Comparison of ENCODE assay signal across 20 cellular contexts in the genomic region with DNA sequence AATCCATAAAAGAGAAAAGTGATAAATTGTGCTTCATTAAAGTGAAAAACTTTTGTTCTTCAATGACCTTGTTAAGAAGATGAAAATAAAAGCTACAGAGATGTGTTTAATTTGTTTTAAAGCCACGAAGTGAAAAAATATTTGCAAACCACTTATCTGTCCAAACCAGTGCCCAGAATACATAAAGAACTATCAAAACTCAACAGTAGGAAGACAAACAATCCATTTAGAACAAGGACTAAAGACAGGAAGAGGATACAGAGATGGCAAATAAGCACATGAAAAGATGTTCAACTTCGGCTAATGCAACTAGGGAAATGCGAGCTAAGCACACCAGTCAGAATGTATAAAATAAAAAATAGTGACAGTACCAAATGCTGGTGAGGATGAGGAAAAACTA. TPM values are rescaled to one million over a fixed set of nuclear protein-coding genes. Genes with fewer than 3 reads are reported as not detected.
DNase-seq lines count a peak whose midpoint lies in the region; ATAC-seq, FAIRE-seq and TF ChIP-seq lines count a peak whose summit lies in the region.
"Had no signal": no experiment of that assay in that cellular context is flagged by ENCODE, and none has a peak within 500 bp of the region (broad histone marks: within the 10 kb centered on the region; RNA-seq: fewer than 3 reads in every experiment).

No MANE protein-coding gene starts in this region.

- no peak overlapping the region for H3K27ac ChIP-seq in HepG2 (ENCODE audit: extremely low read length, insufficient read depth, low read length)
- H3K27ac ChIP-seq in right lobe of liver, result no peak overlapping the region
- H3K27ac ChIP-seq in VCaP, result peak overlapping the region; percentile 29; the same call in 1 of the 2 replicates
- H3K27ac ChIP-seq: C4-2B had no signal

- no peak for TF ChIP-seq RAD21 in HepG2 (CRISPR knock-in tag; IDR thresholded peaks at IDR 0.05)

- H4K20me1 ChIP-seq in HepG2 (ENCODE audit: insufficient read depth, low read length), result no peaks in the 10 kb centered on the region

- H3K4me1 ChIP-seq in HepG2 (ENCODE audit: insufficient read depth, low read length), result peaks cover 14% of the 10 kb centered on the region
- no peaks in the 10 kb centered on the region for H3K4me1 ChIP-seq in right lobe of liver
- H3K4me1 ChIP-seq: BE2C had no signal

- BruUV-seq in HepG2 (replicated peaks; lab: Mats Ljungman, UMichigan), result no TSS peak

- DNase-seq in HepG2 (ENCODE audit: low spot score) (peak; percentile 42), right lobe of liver (no peak), NCI-H345 treated with DMSO at 0.1 percent for 48 hours (lab: John Stamatoyannopoulos, UW; ENCODE audit: unreplicated experiment) (peak; percentile 65), H54 (ENCODE audit: insufficient read length, low spot score) (no peak), pons (ENCODE audit: low spot score) (no peak)
- DNase-seq: BE2C; CD4-positive, alpha-beta memory T cell; DMS79; GOT3; HCEC 1CT; HFFc6 had no signal

- H3K79me2 ChIP-seq in HepG2 (ENCODE audit: insufficient read depth, low read length), result no peaks in the 10 kb centered on the region

- under 1% methylated on average over 3 of the region's 3 CpGs for WGBS in HepG2 (ENCODE audit: low lambda C conversion rate)
- 57% methylated on average over 3 of the region's 3 CpGs for WGBS in right lobe of liver (ENCODE audit: insufficient coverage, low coverage, low lambda C conversion rate, missing lambda C conversion rate)

- no peak for ATAC-seq in HepG2
- no peak for ATAC-seq in right lobe of liver
- no peak for ATAC-seq in GM19395 (IDR thresholded peaks at IDR 0.05; ENCODE audit: unreplicated experiment)
- ATAC-seq: GM12878 had no signal

- FAIRE-seq in HepG2 (lab: Jason Lieb, UNC), result no peak
- no peak for FAIRE-seq in H54 (lab: Jason Lieb, UNC)
- FAIRE-seq: A204.1, D721Med, GM12878, HTR-8/SVneo had no signal

- in situ Hi-C loops in HepG2 (cut with HindIII; ENCODE audit: extremely low pct_ligation_motif_present, low pct_unique_long_range_greater_than_20kb), result no loop called here

- H3K4me2 ChIP-seq in HepG2 (ENCODE audit: low read depth, low read length), result no peak overlapping the region

- H3K4me3 ChIP-seq in HepG2 (replicated peaks in 1 of 3; ENCODE audit: insufficient read depth in 1 of 3, low read depth in 2 of 3, low read length in 3 of 3) (no peak overlapping the region), right lobe of liver (no peak overlapping the region)
- H3K4me3 ChIP-seq: GM12878 had no signal

- TF ChIP-seq CTCF in HepG2 (CRISPR knock-in tag; IDR thresholded peaks at IDR 0.05) (no peak), right lobe of liver (IDR thresholded peaks at IDR 0.05) (no peak), VCaP (conservative IDR thresholded peaks at IDR 0.05) (no peak)

- no peaks in the 10 kb centered on the region for H3K36me3 ChIP-seq in HepG2 (replicated peaks in 1 of 2; ENCODE audit: control insufficient read depth in 1 of 2, insufficient read depth in 2 of 2, low read length in 2 of 2)
- H3K36me3 ChIP-seq in right lobe of liver, result no peaks in the 10 kb centered on the region
- H3K36me3 ChIP-seq: BE2C had no signal

- CTCF ChIA-PET in HepG2 (lab: Yijun Ruan, JAX; ENCODE audit: low intra/inter-chr PET ratio, low total read pairs), result no interaction called here

- H3K9me3 ChIP-seq in HepG2 (ENCODE audit: low read length) (no peaks in the 10 kb centered on the region), right lobe of liver (no peaks in the 10 kb centered on the region)
- H3K9me3 ChIP-seq: BE2C had no signal

- no peak for TF ChIP-seq POLR2A in HepG2 (IDR thresholded peaks at IDR 0.05; ENCODE audit: insufficient read depth in 1 of 2, low read depth in 2 of 2, low read length in 2 of 2)
- no peak for TF ChIP-seq POLR2A in right lobe of liver (IDR thresholded peaks at IDR 0.05)
- TF ChIP-seq POLR2A in H54 (IDR thresholded peaks at IDR 0.05; ENCODE audit: low read depth, low read length), result no peak

- H3K27me3 ChIP-seq in HepG2 (ENCODE audit: control insufficient read depth in 1 of 2, insufficient read depth in 2 of 2, low read length in 2 of 2) (peaks cover 0 to 9% of the 10 kb centered on the region in 2 experiments; a peak in 1 of 5 replicates), right lobe of liver (no peaks in the 10 kb centered on the region)

- H2AFZ ChIP-seq in HepG2 (ENCODE audit: low read length), result no peak overlapping the region

- TF ChIP-seq EP300 in HepG2 (IDR thresholded peaks at IDR 0.05; ENCODE audit: low read depth in 2 of 2, low read length in 2 of 2), result 0 out of 4 replicates have a peak, but pooled peaks of 1 of the 2 experiments have one; percentile 26
- TF ChIP-seq EP300 in HepG2 (CRISPR knock-in tag; IDR thresholded peaks at IDR 0.05; ENCODE audit: borderline replicate concordance), result no peak

- intact Hi-C loops in HepG2 (cut with micrococcal nuclease; ENCODE audit: unreplicated experiment) (no loop called here), right lobe of liver (cut with DNase I) (no loop called here)

- no peak overlapping the region for H3K9ac ChIP-seq in HepG2 (ENCODE audit: insufficient read depth, low read depth, low read length)

- POLR2A ChIA-PET in HepG2 (lab: Yijun Ruan, JAX), result no interaction called here

RNA-seq across cellular contexts. Expression of a gene that starts 15.0 kb away (rescaled TPM):
- total RNA-seq in HepG2 (2016; rRNA removed; fragmentation: Illumina TruSeq; extraction: Trizol) (not detected in 2 replicates), right lobe of liver (not detected)
- total RNA-seq in HepG2 (2016; cell fraction: cytosol; rRNA removed; fragmentation: Illumina TruSeq; extraction: Trizol; ENCODE audit: low read depth), result not detected in 2 replicates
- not detected in 2 replicates for total RNA-seq in HepG2 (2016; cell fraction: insoluble cytoplasmic fraction; rRNA removed; fragmentation: Illumina TruSeq; extraction: Trizol)
- total RNA-seq in HepG2 (2016; cell fraction: membrane; rRNA removed; fragmentation: Illumina TruSeq; extraction: Trizol), result not detected in 2 replicates
- not detected in 2 replicates for total RNA-seq in HepG2 (2016; cell fraction: nucleus; rRNA removed; fragmentation: Illumina TruSeq; extraction: Trizol)
- polyA plus RNA-seq in HepG2 (2011; rRNA removed), result not detected in 2 replicates
- not detected in 2 replicates for polyA plus RNA-seq in HepG2 (2011; cell fraction: cytosol; rRNA removed)
- not detected in 2 replicates for polyA plus RNA-seq in HepG2 (2011; cell fraction: nucleus; rRNA removed)
- polyA plus RNA-seq in HepG2 (2012), result not detected in 2 replicates
- polyA plus RNA-seq in HepG2 (2016; cell fraction: cytosol; fragmentation: Illumina TruSeq; extraction: Trizol; ENCODE audit: low read depth), result not detected in 2 replicates
- polyA plus RNA-seq in HepG2 (2016; cell fraction: insoluble cytoplasmic fraction; fragmentation: Illumina TruSeq; extraction: Trizol; ENCODE audit: low read depth), result not detected in 2 replicates
- polyA plus RNA-seq in HepG2 (2016; cell fraction: membrane; fragmentation: Illumina TruSeq; extraction: Trizol; ENCODE audit: low read depth), result not detected in 2 replicates
- polyA plus RNA-seq in HepG2 (2016; cell fraction: nucleus; fragmentation: Illumina TruSeq; extraction: Trizol; ENCODE audit: insufficient read depth, low read depth), result not detected in 2 replicates
- not detected in 2 replicates for polyA minus RNA-seq in HepG2 (2011; rRNA and poly(A)+ RNA removed; ENCODE audit: low replicate concordance)
- not detected in 2 replicates for polyA minus RNA-seq in HepG2 (2011; cell fraction: cytosol; rRNA and poly(A)+ RNA removed)
- not detected in 2 replicates for polyA minus RNA-seq in HepG2 (2011; cell fraction: nucleus; rRNA and poly(A)+ RNA removed)
- total RNA-seq: G401, GM12878, HFFc6 had no signal
- polyA plus RNA-seq: AG04450; CD4-positive, alpha-beta memory T cell had no signal

RNA-seq across cellular contexts. Expression of a gene that starts 24.4 kb away (rescaled TPM):
- total RNA-seq in HepG2 (2016; rRNA removed; fragmentation: Illumina TruSeq; extraction: Trizol) (0.18 TPM in 1 of 2 replicates, not detected in the other), right lobe of liver (10 to 100 TPM; 21.8 to 40.0 (median 30.0) TPM)
- not detected in 2 replicates for total RNA-seq in HepG2 (2016; cell fraction: cytosol; rRNA removed; fragmentation: Illumina TruSeq; extraction: Trizol; ENCODE audit: low read depth)
- 0.19 TPM in 1 of 2 replicates, not detected in the other for total RNA-seq in HepG2 (2016; cell fraction: insoluble cytoplasmic fraction; rRNA removed; fragmentation: Illumina TruSeq; extraction: Trizol)
- total RNA-seq in HepG2 (2016; cell fraction: membrane; rRNA removed; fragmentation: Illumina TruSeq; extraction: Trizol), result 0.07 TPM in 1 of 2 replicates, not detected in the other
- total RNA-seq in HepG2 (2016; cell fraction: nucleus; rRNA removed; fragmentation: Illumina TruSeq; extraction: Trizol), result 0.16 TPM in 1 of 2 replicates, not detected in the other
- polyA plus RNA-seq in HepG2 (2011; rRNA removed), result 0.08 and 0.15 TPM in 2 replicates
- 0.09 and 0.15 TPM in 2 replicates for polyA plus RNA-seq in HepG2 (2011; cell fraction: cytosol; rRNA removed)
- polyA plus RNA-seq in HepG2 (2011; cell fraction: nucleus; rRNA removed), result not detected in 2 replicates
- polyA plus RNA-seq in HepG2 (2012), result 0.08 and 0.20 TPM in 2 replicates
- polyA plus RNA-seq in HepG2 (2016; cell fraction: cytosol; fragmentation: Illumina TruSeq; extraction: Trizol; ENCODE audit: low read depth), result 0.09 TPM in 1 of 2 replicates, not detected in the other
- polyA plus RNA-seq in HepG2 (2016; cell fraction: insoluble cytoplasmic fraction; fragmentation: Illumina TruSeq; extraction: Trizol; ENCODE audit: low read depth), result 0.13 and 0.16 TPM in 2 replicates
- polyA plus RNA-seq in HepG2 (2016; cell fraction: membrane; fragmentation: Illumina TruSeq; extraction: Trizol; ENCODE audit: low read depth), result 0.12 and 0.13 TPM in 2 replicates
- 0.21 and 0.39 TPM in 2 replicates for polyA plus RNA-seq in HepG2 (2016; cell fraction: nucleus; fragmentation: Illumina TruSeq; extraction: Trizol; ENCODE audit: insufficient read depth, low read depth)
- polyA minus RNA-seq in HepG2 (2011; rRNA and poly(A)+ RNA removed; ENCODE audit: low replicate concordance), result 0.14 and 0.44 TPM in 2 replicates
- not detected in 2 replicates for polyA minus RNA-seq in HepG2 (2011; cell fraction: cytosol; rRNA and poly(A)+ RNA removed)
- not detected in 2 replicates for polyA minus RNA-seq in HepG2 (2011; cell fraction: nucleus; rRNA and poly(A)+ RNA removed)
- total RNA-seq: CD4-positive, alpha-beta memory T cell; G401; HFFc6 had no signal
- polyA plus RNA-seq: CD4-positive, alpha-beta memory T cell had no signal

RNA-seq across cellular contexts. Expression of a gene that starts 56.3 kb away (rescaled TPM):
- 0.03 and 0.04 TPM in 2 replicates for total RNA-seq in HepG2 (2016; rRNA removed; fragmentation: Illumina TruSeq; extraction: Trizol)
- total RNA-seq in HepG2 (2016; cell fraction: cytosol; rRNA removed; fragmentation: Illumina TruSeq; extraction: Trizol; ENCODE audit: low read depth), result under 0.01 TPM in 1 of 2 replicates, not detected in the other
- total RNA-seq in HepG2 (2016; cell fraction: insoluble cytoplasmic fraction; rRNA removed; fragmentation: Illumina TruSeq; extraction: Trizol), result not detected in 2 replicates
- total RNA-seq in HepG2 (2016; cell fraction: membrane; rRNA removed; fragmentation: Illumina TruSeq; extraction: Trizol), result not detected in 2 replicates
- not detected in 2 replicates for total RNA-seq in HepG2 (2016; cell fraction: nucleus; rRNA removed; fragmentation: Illumina TruSeq; extraction: Trizol)
- 0.01 and 0.04 TPM in 2 replicates for polyA plus RNA-seq in HepG2 (2011; rRNA removed)
- polyA plus RNA-seq in HepG2 (2011; cell fraction: cytosol; rRNA removed), result 0.01 TPM in 1 of 2 replicates, not detected in the other
- polyA plus RNA-seq in HepG2 (2011; cell fraction: nucleus; rRNA removed), result not detected in 2 replicates
- 0.04 TPM in 1 of 2 replicates, not detected in the other for polyA plus RNA-seq in HepG2 (2012)
- polyA plus RNA-seq in HepG2 (2016; cell fraction: cytosol; fragmentation: Illumina TruSeq; extraction: Trizol; ENCODE audit: low read depth), result not detected in 2 replicates
- not detected in 2 replicates for polyA plus RNA-seq in HepG2 (2016; cell fraction: insoluble cytoplasmic fraction; fragmentation: Illumina TruSeq; extraction: Trizol; ENCODE audit: low read depth)
- polyA plus RNA-seq in HepG2 (2016; cell fraction: membrane; fragmentation: Illumina TruSeq; extraction: Trizol; ENCODE audit: low read depth), result not detected in 2 replicates
- not detected in 2 replicates for polyA plus RNA-seq in HepG2 (2016; cell fraction: nucleus; fragmentation: Illumina TruSeq; extraction: Trizol; ENCODE audit: insufficient read depth, low read depth)
- polyA minus RNA-seq in HepG2 (2011; rRNA and poly(A)+ RNA removed; ENCODE audit: low replicate concordance), result 0.02 TPM in 1 of 2 replicates, not detected in the other
- 0.10 TPM in 1 of 2 replicates, not detected in the other for polyA minus RNA-seq in HepG2 (2011; cell fraction: cytosol; rRNA and poly(A)+ RNA removed)
- polyA minus RNA-seq in HepG2 (2011; cell fraction: nucleus; rRNA and poly(A)+ RNA removed), result not detected in 2 replicates
- under 1 TPM in 1 of 6 experiments, not detected in 5; 0.11 TPM for total RNA-seq in right lobe of liver
- polyA plus RNA-seq: CD4-positive, alpha-beta memory T cell had no signal

Comparison
In these comparisons a context has a peak if more than half of its experiments do, and no peak if none do; other contexts are left out.
1. DNase-seq: peak in HepG2 (single experiment) and NCI-H345 treated with DMSO at 0.1 percent for 48 hours (single experiment); none in right lobe of liver (0 of 3), H54 (single experiment) and pons (single experiment).
2. RNA of a gene that starts 24.4 kb away (total RNA-seq): 21.8 to 40.0 TPM in right lobe of liver; 0.07 to 0.19 TPM in HepG2; every median in the first group is over 10 times any median in the second.